ENCODE assay signal across 8 cellular contexts in the genomic region with DNA sequence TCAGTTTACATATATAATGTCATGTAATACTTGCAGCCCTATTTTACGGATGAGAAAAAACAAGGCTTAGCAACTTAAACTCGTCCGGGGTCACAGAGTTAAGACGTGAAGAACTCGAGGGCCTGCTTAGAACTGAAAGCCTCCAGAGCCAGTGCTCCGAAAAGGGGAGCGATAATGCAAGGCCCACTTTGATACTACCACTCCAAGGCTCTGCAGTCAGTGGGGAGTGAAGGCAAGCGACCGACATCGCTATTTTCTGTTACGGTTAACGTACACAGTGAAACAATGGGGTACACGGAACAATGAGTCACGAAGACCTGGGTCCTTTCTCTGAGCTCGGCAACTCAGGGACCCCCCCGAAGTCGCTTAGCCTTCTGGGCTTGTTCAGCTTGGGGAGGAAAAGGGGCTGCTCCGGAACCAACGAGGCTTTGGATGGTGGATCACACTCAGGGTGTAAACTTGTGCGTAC. TPM values are rescaled to one million over a fixed set of nuclear protein-coding genes. Genes with fewer than 3 reads are reported as not detected.
DNase-seq lines count a peak whose midpoint lies in the region; ATAC-seq, FAIRE-seq and TF ChIP-seq lines count a peak whose summit lies in the region.

No MANE protein-coding gene starts in this region.

- no peaks in the 10 kb centered on the region for H3K4me1 ChIP-seq in GM12878 (ENCODE audit: control insufficient read depth, insufficient read depth, low read length)
- H3K4me1 ChIP-seq in right lobe of liver = peaks cover 2 to 29% (median 6%) of the 10 kb centered on the region in 4 donors
- H3K4me1 ChIP-seq in transverse colon = peaks cover 11 to 41% (median 22%) of the 10 kb centered on the region in 4 donors

- intact Hi-C loops in GM12878 (cut with micrococcal nuclease; ENCODE audit: unreplicated experiment) = loop anchor here (1.0 to 10.0 kb wide), 7 partner anchors 168 to 1458 kb away; a partner anchor contains a TSS
- intact Hi-C loops in right lobe of liver (cut with DNase I) = loop anchor here in 1 of 2 donors (5.0 kb wide), 1 partner anchor 326 kb away; a partner anchor contains a TSS
- intact Hi-C loops in transverse colon (cut with DNase I; ENCODE audit: low total_unique reads) = no loop called here

- no TSS peak for BruUV-seq in GM12878 (replicated peaks; lab: Mats Ljungman, UMichigan)

- peak; percentile 26 for DNase-seq in activated CD8-positive, alpha-beta memory T cell treated with anti-CD3 and anti-CD28 coated beads, Interleukin-2, amount 50 U/mL, for 1 hour (ENCODE audit: extremely low read depth)
- DNase-seq in activated CD8-positive, alpha-beta memory T cell treated with anti-CD3 and anti-CD28 coated beads for 24 hours = no peak
- peak; percentile 5 for DNase-seq in HuH-7.5 (ENCODE audit: low spot score)
- peak; percentile 44 for DNase-seq in GM12878 (ENCODE audit: low read depth, low spot score)
- DNase-seq in right lobe of liver = no peak
- no peak for DNase-seq in transverse colon
- no peak for DNase-seq in activated gamma-delta T cell treated with Interleukin-2 at 50 U/mL for 16 hours
- no peak for DNase-seq in NCI-H1417 (lab: John Stamatoyannopoulos, UW)

- no peaks in the 10 kb centered on the region for H4K20me1 ChIP-seq in GM12878 (ENCODE audit: control insufficient read depth, insufficient read depth)

- peak overlapping the region; percentile 88 for H3K9ac ChIP-seq in GM12878 (ENCODE audit: control insufficient read depth, insufficient read depth, low read length)

- peak; percentile 58 for ATAC-seq in GM12878
- peak in 2 of 4 donors; percentile 2 to 19 for ATAC-seq in right lobe of liver

- SMC1A ChIA-PET in GM12878 (lab: Charles Lee; ENCODE audit: uncharacterized antibody, unreplicated experiment) = interaction anchor here (0.6 to 3.6 kb wide), 20 partner anchors 9 to 985 kb away, joined by 3 to 31 read pairs (median 3); a partner anchor contains a TSS

- in situ Hi-C loops in GM12878 (cut with MboI) = loop anchor here (5.0 to 25.0 kb wide), 4 partner anchors 336 to 1411 kb away; no protein-coding TSS in a partner anchor
- in situ Hi-C loops in transverse colon (cut with MboI; ENCODE audit: low pct_ligation_motif_present in 1 of 4, low pct_unique_long_range_greater_than_20kb in 1 of 4, low sequenced_read_pairs in 3 of 4) = loop anchor here in 1 of 4 donors (10.0 kb wide), 1 partner anchor 328 kb away; a partner anchor contains a TSS

- peak; percentile 69 for FAIRE-seq in GM12878 (lab: Jason Lieb, UNC)

- H3K27ac ChIP-seq in GM12878 (ENCODE audit: control insufficient read depth, insufficient read depth) (peak overlapping the region; percentile 92), right lobe of liver (peak overlapping the region; percentile 98 to 99 (median 99)), transverse colon (peak overlapping the region; percentile 98 to 100 (median 98))

- TF ChIP-seq RAD21 in GM12878 (IDR thresholded peaks at IDR 0.05; ENCODE audit: insufficient read depth, low read depth, low read length) = no peak

- H3K27me3 ChIP-seq in GM12878 (replicated peaks in 1 of 2; ENCODE audit: control insufficient read depth in 2 of 2, insufficient read depth in 2 of 2, low read length in 1 of 2) = no peaks in the 10 kb centered on the region
- no peaks in the 10 kb centered on the region for H3K27me3 ChIP-seq in right lobe of liver
- no peaks in the 10 kb centered on the region for H3K27me3 ChIP-seq in transverse colon

- WGBS in GM12878 (ENCODE audit: insufficient coverage, insufficient replicate concordance, low lambda C conversion rate, missing lambda C conversion rate) = under 1% methylated on average over 20 of the region's 20 CpGs
- WGBS in right lobe of liver (ENCODE audit: insufficient coverage, low coverage, low lambda C conversion rate, missing lambda C conversion rate) = 1% methylated on average over 11 of the region's 20 CpGs
- WGBS in transverse colon (ENCODE audit: low coverage in 1 of 2), 2 donors = 2 to 60% methylated on average over 1 to 20 of the region's 20 CpGs

- RAD21 ChIA-PET in GM12878 (lab: Charles Lee; ENCODE audit: unreplicated experiment) = interaction anchor here (0.6 to 3.0 kb wide), 22 partner anchors 13 to 542 kb away, joined by 3 to 26 read pairs (median 5); a partner anchor contains a TSS

- peaks cover 57% of the 10 kb centered on the region for H3K79me2 ChIP-seq in GM12878 (ENCODE audit: control insufficient read depth, insufficient read depth, low read length)

- H2AFZ ChIP-seq in GM12878 (ENCODE audit: control insufficient read depth, low read depth, low read length) = peak overlapping the region; percentile 76

- H3K4me2 ChIP-seq in GM12878 (ENCODE audit: control insufficient read depth, insufficient read depth) = peak overlapping the region; percentile 97

- H3K36me3 ChIP-seq in GM12878 (ENCODE audit: control insufficient read depth in 2 of 2, insufficient read depth in 2 of 2, low read length in 1 of 2) = no peaks in the 10 kb centered on the region
- no peaks in the 10 kb centered on the region for H3K36me3 ChIP-seq in right lobe of liver
- H3K36me3 ChIP-seq in transverse colon = no peaks in the 10 kb centered on the region

- TF ChIP-seq CTCF in GM12878 (IDR thresholded peaks at IDR 0.05 in 2 of 3, conservative IDR thresholded peaks at IDR 0.05 in 1 of 3; ENCODE audit: control insufficient read depth in 2 of 3, extremely low read depth in 1 of 3, insufficient read depth in 1 of 3, low read depth in 3 of 3, low read length in 3 of 3) (no peak), right lobe of liver (IDR thresholded peaks at IDR 0.05) (no peak), transverse colon (IDR thresholded peaks at IDR 0.05) (no peak)

- TF ChIP-seq EP300 in GM12878 (IDR thresholded peaks at IDR 0.05; ENCODE audit: borderline replicate concordance in 1 of 2, control insufficient read depth in 1 of 2, low read depth in 2 of 2, low read length in 2 of 2) (no peak), transverse colon (IDR thresholded peaks at IDR 0.05; ENCODE audit: low read depth) (no peak)

- H3K9me3 ChIP-seq in GM12878 (replicated peaks; ENCODE audit: control insufficient read depth, insufficient read depth, low read length) = peaks cover 11% of the 10 kb centered on the region
- no peaks in the 10 kb centered on the region for H3K9me3 ChIP-seq in right lobe of liver
- H3K9me3 ChIP-seq in transverse colon = no peaks in the 10 kb centered on the region

- POLR2A ChIA-PET in GM12878 (lab: Charles Lee) = interaction anchor here (0.9 to 2.0 kb wide), 12 partner anchors 19 to 542 kb away, joined by 3 to 7 read pairs (median 4); no protein-coding TSS in a partner anchor

- TF ChIP-seq POLR2A in GM12878 (IDR thresholded peaks at IDR 0.05; ENCODE audit: low read depth, low read length) (no peak), right lobe of liver (IDR thresholded peaks at IDR 0.05) (no peak), transverse colon (IDR thresholded peaks at IDR 0.05) (no peak)

- H3K4me3 ChIP-seq in GM12878 (peak overlapping the region; percentile 93), right lobe of liver (peak overlapping the region; percentile 81 to 93 (median 92)), transverse colon (peak overlapping the region; percentile 83 to 94 (median 90))

- CTCF ChIA-PET in GM12878 (lab: Yijun Ruan, JAX) = interaction anchor here (0.7 to 4.8 kb wide), 42 partner anchors 8 to 603 kb away, joined by 3 to 34 read pairs (median 6); a partner anchor contains a TSS

TF ChIP-seq in GM12878, 131 proteins besides CTCF, POLR2A, EP300 and RAD21 (continues in another document):
- no peak for TF ChIP-seq POU2F2 (IDR thresholded peaks at IDR 0.05; ENCODE audit: borderline replicate concordance, low read depth, low read length)
- TF ChIP-seq, protein P1, sequence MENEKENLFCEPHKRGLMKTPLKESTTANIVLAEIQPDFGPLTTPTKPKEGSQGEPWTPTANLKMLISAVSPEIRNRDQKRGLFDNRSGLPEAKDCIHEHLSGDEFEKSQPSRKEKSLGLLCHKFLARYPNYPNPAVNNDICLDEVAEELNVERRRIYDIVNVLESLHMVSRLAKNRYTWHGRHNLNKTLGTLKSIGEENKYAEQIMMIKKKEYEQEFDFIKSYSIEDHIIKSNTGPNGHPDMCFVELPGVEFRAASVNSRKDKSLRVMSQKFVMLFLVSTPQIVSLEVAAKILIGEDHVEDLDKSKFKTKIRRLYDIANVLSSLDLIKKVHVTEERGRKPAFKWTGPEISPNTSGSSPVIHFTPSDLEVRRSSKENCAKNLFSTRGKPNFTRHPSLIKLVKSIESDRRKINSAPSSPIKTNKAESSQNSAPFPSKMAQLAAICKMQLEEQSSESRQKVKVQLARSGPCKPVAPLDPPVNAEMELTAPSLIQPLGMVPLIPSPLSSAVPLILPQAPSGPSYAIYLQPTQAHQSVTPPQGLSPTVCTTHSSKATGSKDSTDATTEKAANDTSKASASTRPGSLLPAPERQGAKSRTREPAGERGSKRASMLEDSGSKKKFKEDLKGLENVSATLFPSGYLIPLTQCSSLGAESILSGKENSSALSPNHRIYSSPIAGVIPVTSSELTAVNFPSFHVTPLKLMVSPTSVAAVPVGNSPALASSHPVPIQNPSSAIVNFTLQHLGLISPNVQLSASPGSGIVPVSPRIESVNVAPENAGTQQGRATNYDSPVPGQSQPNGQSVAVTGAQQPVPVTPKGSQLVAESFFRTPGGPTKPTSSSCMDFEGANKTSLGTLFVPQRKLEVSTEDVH (IDR thresholded peaks at IDR 0.05; ENCODE audit: low read depth, partially characterized antibody) = no peak
- peak; percentile 68; the same call in 1 of the 2 replicates for TF ChIP-seq SIN3A (IDR thresholded peaks at IDR 0.05; ENCODE audit: low read depth, low read length)
- TF ChIP-seq PAX5 (IDR thresholded peaks at IDR 0.05; ENCODE audit: borderline replicate concordance, low read depth, low read length) = no peak
- TF ChIP-seq ZNF207 (IDR thresholded peaks at IDR 0.05; ENCODE audit: borderline replicate concordance) = no peak

RNA-seq across cellular contexts. Expression of a gene that starts 1.0 kb away (rescaled TPM):
- 159 and 163 TPM in 2 replicates for total RNA-seq in GM12878 (2013; cell fraction: nucleolus; rRNA removed)
- total RNA-seq in GM12878 (2014; rRNA removed) (118 and 136 TPM in 2 replicates), GM12878 (2014; rRNA removed; fragmentation: Illumina TruSeq; extraction: Trizol) (94.8 and 96.9 TPM in 2 replicates), GM12878 (2021) (127 and 128 TPM in 2 replicates), right lobe of liver (10 to 100 TPM; 45.9 to 78.3 (median 65.1) TPM), transverse colon (100 to 1,000 TPM in 2 of 4 donors, 10 to 100 TPM in 2; 46.2 to 164 (median 84.6) TPM)
- polyA plus RNA-seq in GM12878 (2011; ENCODE audit: low read depth) = 39.2 TPM
- polyA plus RNA-seq in GM12878 (2011; rRNA removed) (138 and 219 TPM in 2 replicates), GM12878 (2014; fragmentation: Illumina TruSeq; extraction: Trizol) (93.8 and 125 TPM in 2 replicates), GM12878 (2014; fragmentation: Nextera tagmentation; extraction: Ambion mirVana) (100 to 1,000 TPM; 196 to 205 TPM), GM12878 (2014; rRNA removed) (121 and 153 TPM in 2 replicates), GM12878 (2016; fragmentation: Nextera tagmentation; extraction: Ambion mirVana) (100 to 1,000 TPM; 286 to 293 TPM)
- 51.1 and 68.6 TPM in 2 replicates for polyA plus RNA-seq in GM12878 (2011; cell fraction: cytosol; rRNA removed)
- 56.7 and 64.4 TPM in 2 replicates for polyA plus RNA-seq in GM12878 (2011; cell fraction: nucleus; rRNA removed)
- polyA plus RNA-seq in GM12878 (2012) = 63.9 and 102 TPM in 2 replicates
- 35.4 and 38.7 TPM in 2 replicates for polyA minus RNA-seq in GM12878 (2011; rRNA and poly(A)+ RNA removed)
- 26.7 and 43.6 TPM in 2 replicates for polyA minus RNA-seq in GM12878 (2011; cell fraction: cytosol; rRNA and poly(A)+ RNA removed)
- polyA minus RNA-seq in GM12878 (2011; cell fraction: nucleus; rRNA and poly(A)+ RNA removed) = 79.2 and 114 TPM in 2 replicates

Comparison
In these comparisons a context has a peak if more than half of its experiments do, and no peak if none do; other contexts are left out.
1. DNase-seq: peak in activated CD8-positive, alpha-beta memory T cell treated with anti-CD3 and anti-CD28 coated beads, Interleukin-2, amount 50 U/mL, for 1 hour (single experiment), HuH-7.5 (single experiment) and GM12878 (single experiment); none in activated CD8-positive, alpha-beta memory T cell treated with anti-CD3 and anti-CD28 coated beads for 24 hours (single experiment), right lobe of liver (0 of 3), transverse colon (single experiment), activated gamma-delta T cell treated with Interleukin-2 at 50 U/mL for 16 hours (single experiment) and NCI-H1417 (0 of 3).
2. Peak in every context shown above with its lines, with median percentiles within 50 percentile points of each other: H3K27ac ChIP-seq and H3K4me3 ChIP-seq.